In the genomic region with DNA sequence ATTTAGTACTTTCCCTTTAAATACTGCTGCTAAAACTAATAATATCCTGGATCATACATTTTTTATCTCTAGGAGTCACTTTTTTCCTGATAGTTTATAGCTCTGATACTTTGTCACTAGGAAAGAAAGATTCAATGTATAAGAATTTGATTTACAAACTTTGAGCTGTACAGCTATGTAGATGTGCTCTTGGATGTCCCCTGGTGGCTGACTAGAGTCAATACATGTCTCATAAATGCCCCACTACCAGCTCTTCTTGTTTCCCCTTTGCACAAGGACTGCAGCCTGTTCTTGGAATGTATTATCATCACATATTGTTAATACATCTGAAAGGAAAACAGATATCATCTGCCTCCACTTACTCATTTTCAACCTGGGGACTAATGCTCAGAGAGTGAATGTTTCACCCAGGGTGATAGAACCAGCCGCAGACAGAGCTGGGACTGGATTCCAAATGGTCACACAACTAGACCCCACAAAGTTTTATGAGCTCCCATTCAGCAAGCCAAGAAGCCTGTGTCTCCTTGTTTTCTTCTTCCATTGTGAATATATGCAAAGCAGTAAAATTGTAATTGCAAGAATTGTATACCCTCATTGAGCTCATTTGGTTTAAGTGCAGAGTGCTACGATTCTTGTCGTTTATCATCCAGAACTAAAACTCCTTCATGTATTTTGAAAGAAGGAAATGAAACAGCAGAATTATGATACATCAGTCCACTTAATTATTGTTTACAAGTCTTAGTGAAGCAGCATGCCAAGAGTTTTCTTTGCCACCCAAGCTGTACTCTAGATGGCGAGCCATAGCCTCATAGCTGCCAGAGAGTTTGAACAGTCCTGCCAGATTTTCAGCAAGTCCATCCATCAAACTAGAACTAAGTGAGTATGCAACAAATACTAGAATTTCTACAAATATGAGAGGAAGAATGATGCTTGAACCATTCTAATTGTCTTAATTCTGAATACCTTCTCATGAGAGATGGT, we compare ENCODE assay signal across 9 cellular contexts.
A peak's percentile ranks its signal among the peaks of the same experiment; 100 is the strongest.
DNase-seq lines count a peak whose midpoint lies in the region; ATAC-seq lines count a peak whose summit lies in the region.
"Had no signal": no experiment of that assay in that cellular context is flagged by ENCODE, and none has a peak within 500 bp of the region (broad histone marks: within the 10 kb centered on the region; RNA-seq: fewer than 3 reads in every experiment).

No MANE protein-coding gene starts in this region.

- peak; percentile 40 to 42 for ATAC-seq in CD4-positive, CD25-positive, alpha-beta regulatory T cell (ENCODE audit: low read depth in 2 of 2)
- ATAC-seq in GM18870 (IDR thresholded peaks at IDR 0.05; ENCODE audit: unreplicated experiment) (peak; percentile 91), HG02973 (IDR thresholded peaks at IDR 0.05; ENCODE audit: unreplicated experiment) (peak; percentile 95)
- ATAC-seq: T-cell had no signal

- intact Hi-C loops in activated CD4-positive, alpha-beta memory T cell treated with anti-CD3 and anti-CD28 coated beads for 36 hours (cut with micrococcal nuclease) = no loop called here

- H3K4me1 Mint-ChIP-seq in CD4-positive, CD25-positive, alpha-beta regulatory T cell = no peaks in the 10 kb centered on the region
- H3K4me1 Mint-ChIP-seq in activated CD4-positive, alpha-beta memory T cell treated with anti-CD3 and anti-CD28 coated beads for 36 hours (ENCODE audit: low read depth) = no peaks in the 10 kb centered on the region
- H3K4me1 Mint-ChIP-seq: T-cell had no signal

- H3K4me3 Mint-ChIP-seq in CD4-positive, CD25-positive, alpha-beta regulatory T cell = no peak overlapping the region
- H3K4me3 Mint-ChIP-seq in activated CD4-positive, alpha-beta memory T cell treated with anti-CD3 and anti-CD28 coated beads for 36 hours = no peak overlapping the region
- H3K4me3 Mint-ChIP-seq: T-cell had no signal

- peaks cover 0 to 6% (median 0%) of the 10 kb centered on the region in 7 donors for H3K9me3 Mint-ChIP-seq in CD4-positive, CD25-positive, alpha-beta regulatory T cell
- peaks cover 14% of the 10 kb centered on the region for H3K9me3 Mint-ChIP-seq in activated CD4-positive, alpha-beta memory T cell treated with anti-CD3 and anti-CD28 coated beads for 36 hours

- no peaks in the 10 kb centered on the region for H3K4me1 ChIP-seq in CD4-positive, CD25-positive, alpha-beta regulatory T cell (ENCODE audit: control insufficient read depth, insufficient read depth, low read length, poor library complexity, severe bottlenecking)

- no peaks in the 10 kb centered on the region for H3K36me3 ChIP-seq in CD4-positive, CD25-positive, alpha-beta regulatory T cell (ENCODE audit: control insufficient read depth, insufficient read depth, low read length)

- peak; percentile 1 to 60 (median 12) for DNase-seq in CD4-positive, CD25-positive, alpha-beta regulatory T cell
- peak; percentile 54 for DNase-seq in NCI-H2029 treated with DMSO at 0.1 percent for 48 hours (lab: John Stamatoyannopoulos, UW)
- peak; percentile 21 for DNase-seq in activated CD4-positive, alpha-beta memory T cell treated with anti-CD3 and anti-CD28 coated beads for 36 hours
- DNase-seq in globus pallidus (ENCODE audit: low spot score) = peak; percentile 42
- peak; percentile 55 for DNase-seq in renal cortical epithelial cell (ENCODE audit: low read depth)
- DNase-seq in 8988T = no peak

- H3K27me3 Mint-ChIP-seq in CD4-positive, CD25-positive, alpha-beta regulatory T cell = peaks cover 9% of the 10 kb centered on the region
- H3K27me3 Mint-ChIP-seq in activated CD4-positive, alpha-beta memory T cell treated with anti-CD3 and anti-CD28 coated beads for 36 hours = peaks cover 1% of the 10 kb centered on the region

- no peak overlapping the region for H3K4me3 ChIP-seq in CD4-positive, CD25-positive, alpha-beta regulatory T cell (ENCODE audit: low read depth, low read length)

- POLR2A ChIA-PET in activated CD4-positive, alpha-beta memory T cell treated with anti-CD3 and anti-CD28 coated beads for 36 hours (lab: Charles Lee) = no interaction called here

- no peak overlapping the region for H3K27ac ChIP-seq in CD4-positive, CD25-positive, alpha-beta regulatory T cell (ENCODE audit: insufficient read depth, low read length, poor library complexity, severe bottlenecking)

- H3K27me3 ChIP-seq in CD4-positive, CD25-positive, alpha-beta regulatory T cell (ENCODE audit: control insufficient read depth, insufficient read depth, low read length) = peaks cover 2% of the 10 kb centered on the region

- H3K27ac Mint-ChIP-seq in CD4-positive, CD25-positive, alpha-beta regulatory T cell = no peak overlapping the region
- H3K27ac Mint-ChIP-seq in activated CD4-positive, alpha-beta memory T cell treated with anti-CD3 and anti-CD28 coated beads for 36 hours = no peak overlapping the region
- H3K27ac Mint-ChIP-seq: T-cell had no signal

- CTCF ChIA-PET in activated CD4-positive, alpha-beta memory T cell treated with anti-CD3 and anti-CD28 coated beads for 36 hours (lab: Charles Lee) = interaction anchor here (0.6 to 5.3 kb wide), 23 partner anchors 8 to 329 kb away, joined by 3 to 25 read pairs (median 3); no protein-coding TSS in a partner anchor

- no peaks in the 10 kb centered on the region for H3K9me3 ChIP-seq in CD4-positive, CD25-positive, alpha-beta regulatory T cell (ENCODE audit: control insufficient read depth in 2 of 2, low read length in 2 of 2)

- no peaks in the 10 kb centered on the region for H3K36me3 Mint-ChIP-seq in CD4-positive, CD25-positive, alpha-beta regulatory T cell
- no peaks in the 10 kb centered on the region for H3K36me3 Mint-ChIP-seq in activated CD4-positive, alpha-beta memory T cell treated with anti-CD3 and anti-CD28 coated beads for 36 hours
- H3K36me3 Mint-ChIP-seq: T-cell had no signal

Comparison
In these comparisons a context has a peak if more than half of its experiments do, and no peak if none do; other contexts are left out.
1. ATAC-seq: peak in every context shown above with its lines; median percentile 95 in HG02973; 91 in GM18870; 41 in CD4-positive, CD25-positive, alpha-beta regulatory T cell.